ENCODE assay signal across 17 cellular contexts in genomic region chr1:154524881-154525280, GRCh38. TPM values are rescaled to one million over a fixed set of nuclear protein-coding genes. Genes with fewer than 3 reads are reported as not detected.
DNase-seq lines count a peak whose midpoint lies in the region; TF ChIP-seq lines count a peak whose summit lies in the region.
"Had no signal": no experiment of that assay in that cellular context is flagged by ENCODE, and none has a peak within 500 bp of the region (broad histone marks: within the 10 kb centered on the region; RNA-seq: fewer than 3 reads in every experiment).

No MANE protein-coding gene starts in this region.

- intact Hi-C loops in prostate gland (cut with DNase I), result no loop called here
- intact Hi-C loops in testis (cut with DNase I; ENCODE audit: low total_unique reads), result no loop called here

- H3K36me3 ChIP-seq in prostate gland, result no peaks in the 10 kb centered on the region
- H3K36me3 ChIP-seq in testis (ENCODE audit: low read depth, missing control alignments), result no peaks in the 10 kb centered on the region
- H3K36me3 ChIP-seq: BE2C had no signal

- H3K27me3 ChIP-seq in prostate gland (replicated peaks; ENCODE audit: insufficient read depth), result no peaks in the 10 kb centered on the region
- H3K27me3 ChIP-seq in testis, result no peaks in the 10 kb centered on the region
- H3K27me3 ChIP-seq: BE2C had no signal

- H3K4me1 ChIP-seq in prostate gland (replicated peaks) (peaks cover 7% of the 10 kb centered on the region), testis (peaks cover 23% of the 10 kb centered on the region)
- H3K4me1 ChIP-seq: A549, BE2C had no signal

- H3K4me3 ChIP-seq in prostate gland, result no peak overlapping the region
- H3K4me3 ChIP-seq in testis, result no peak overlapping the region
- H3K4me3 ChIP-seq: A549, GM23248 had no signal

- no peak for TF ChIP-seq POLR2A in prostate gland (IDR thresholded peaks at IDR 0.05)
- no peak for TF ChIP-seq POLR2A in testis (IDR thresholded peaks at IDR 0.05)

- H3K9me3 ChIP-seq in prostate gland (no peaks in the 10 kb centered on the region), testis (no peaks in the 10 kb centered on the region)
- H3K9me3 ChIP-seq: A549, BE2C had no signal

- no peak for TF ChIP-seq CTCF in prostate gland (IDR thresholded peaks at IDR 0.05)
- no peak for TF ChIP-seq CTCF in testis (IDR thresholded peaks at IDR 0.05)

- no peak overlapping the region for H3K27ac ChIP-seq in prostate gland
- H3K27ac ChIP-seq in testis, result no peak overlapping the region
- H3K27ac ChIP-seq: A549, C4-2B, GM23248 had no signal

- DNase-seq in M059J (ENCODE audit: low read depth) (peak; percentile 44), dermis microvascular lymphatic vessel endothelial cell (ENCODE audit: low read depth in 2 of 2) (peak; percentile 83 to 90), lung microvascular endothelial cell (ENCODE audit: low read depth in 2 of 2) (peak; percentile 21 to 94), hypothalamus (lab: John Stamatoyannopoulos, UW) (no peak), prostate gland (ENCODE audit: low spot score) (no peak), testis (no peak)
- DNase-seq in activated CD8-positive, alpha-beta memory T cell treated with anti-CD3 and anti-CD28 coated beads for 24 hours, result no peak
- DNase-seq: BE2C; CD4-positive, alpha-beta memory T cell; COR-L47; DMS153; DMS79 treated with DMSO at 0.1 percent for 48 hours; GF-D8; GM23248 had no signal

RNA-seq across cellular contexts. Expression of gene SHE, which starts 22.7 kb away (rescaled TPM):
- total RNA-seq in M059J (2014; rRNA removed; shearing (Covaris generic)), result not detected in 2 replicates
- total RNA-seq in dermis microvascular lymphatic vessel endothelial cell (69.1 and 86.5 TPM in 2 replicates), lung microvascular endothelial cell (62.3 and 91.7 TPM in 2 replicates), prostate gland (10 to 100 TPM in 1 of 2 donors, 1 to 10 TPM in 1; 5.4 to 29.9 TPM), testis (10 to 100 TPM; 53.7 to 57.9 TPM)
- 50.9 TPM for polyA plus RNA-seq in testis (ENCODE audit: insufficient read depth, low read depth, low replicate concordance)
- total RNA-seq: CD4-positive, alpha-beta memory T cell; GM23248 had no signal
- polyA plus RNA-seq: AG04450; CD4-positive, alpha-beta memory T cell had no signal

RNA-seq across cellular contexts. Expression of gene TDRD10, which starts 22.9 kb away (rescaled TPM):
- total RNA-seq in M059J (2014; rRNA removed; shearing (Covaris generic)), result not detected in 2 replicates
- total RNA-seq in dermis microvascular lymphatic vessel endothelial cell, result 3.5 and 7.2 TPM in 2 replicates
- total RNA-seq in lung microvascular endothelial cell, result 3.5 and 5.0 TPM in 2 replicates
- total RNA-seq in prostate gland, result 10 to 100 TPM in 1 of 2 donors, under 1 TPM in 1; 0.46 to 11.4 TPM
- 10 to 100 TPM; 50.9 to 60.3 TPM for total RNA-seq in testis
- polyA plus RNA-seq in testis (ENCODE audit: insufficient read depth, low read depth, low replicate concordance), result 123 TPM
- total RNA-seq: CD4-positive, alpha-beta memory T cell; GM23248 had no signal
- polyA plus RNA-seq: AG04450; CD4-positive, alpha-beta memory T cell; GM23248 had no signal

RNA-seq across cellular contexts. Expression of gene UBE2Q1, which starts 33.6 kb away (rescaled TPM):
- total RNA-seq in M059J (2014; rRNA removed; shearing (Covaris generic)), result 34.2 and 42.4 TPM in 2 replicates
- total RNA-seq in dermis microvascular lymphatic vessel endothelial cell (25.9 and 32.0 TPM in 2 replicates), lung microvascular endothelial cell (25.9 and 43.3 TPM in 2 replicates), prostate gland (10 to 100 TPM; 24.7 to 43.7 TPM), testis (10 to 100 TPM; 63.5 to 65.2 TPM)
- polyA plus RNA-seq in testis (ENCODE audit: insufficient read depth, low read depth, low replicate concordance), result 128 TPM

RNA-seq across cellular contexts. Expression of gene CHRNB2, which starts 42.7 kb away (rescaled TPM):
- not detected in 2 replicates for total RNA-seq in M059J (2014; rRNA removed; shearing (Covaris generic))
- total RNA-seq in dermis microvascular lymphatic vessel endothelial cell (under 0.01 TPM in 1 of 2 replicates, not detected in the other), lung microvascular endothelial cell (under 0.01 TPM in 1 of 2 replicates, not detected in the other), prostate gland (under 1 TPM; 0.05 to 0.74 TPM), testis (1 to 10 TPM; 1.2 to 1.3 TPM)
- polyA plus RNA-seq in testis (ENCODE audit: insufficient read depth, low read depth, low replicate concordance), result 1.3 TPM
- total RNA-seq: CD4-positive, alpha-beta memory T cell; GM23248 had no signal
- polyA plus RNA-seq: CD4-positive, alpha-beta memory T cell; GM23248 had no signal

Comparison
In these comparisons a context has a peak if more than half of its experiments do, and no peak if none do; other contexts are left out.
1. DNase-seq: peak in M059J (single experiment), dermis microvascular lymphatic vessel endothelial cell (2 of 2) and lung microvascular endothelial cell (2 of 2); none in activated CD8-positive, alpha-beta memory T cell treated with anti-CD3 and anti-CD28 coated beads for 24 hours (single experiment), hypothalamus (0 of 51), prostate gland (single experiment) and testis (single experiment).